In genomic region chr3:10875914-10876313, GRCh38 we compare ENCODE assay signal across 18 cellular contexts. TPM values are rescaled to one million over a fixed set of nuclear protein-coding genes. Genes with fewer than 3 reads are reported as not detected.
DNase-seq lines count a peak whose midpoint lies in the region; TF ChIP-seq lines count a peak whose summit lies in the region.
"Had no signal": no experiment of that assay in that cellular context is flagged by ENCODE, and none has a peak within 500 bp of the region (broad histone marks: within the 10 kb centered on the region; RNA-seq: fewer than 3 reads in every experiment).

No MANE protein-coding gene starts in this region.

- DNase-seq in G401 (ENCODE audit: low spot score) (peak; percentile 7), NB4 (ENCODE audit: low read depth) (peak; percentile 69), NCI-H2171 (lab: John Stamatoyannopoulos, UW) (no peak), GM20000 (ENCODE audit: low spot score) (no peak)
- DNase-seq in Jurkat, Clone E6-1 (ENCODE audit: low read depth, low spot score) = peak; percentile 57
- DNase-seq in activated CD4-positive, alpha-beta T cell treated with anti-CD3 and anti-CD28 coated beads for 1 hour = no peak
- DNase-seq: CD4-positive, alpha-beta T cell; CD8-positive, alpha-beta memory T cell; DMS 273 treated with DMSO at 0.1 percent for 48 hours; DMS79; EL; GM23248; H7; HCEC 1CT had no signal

- no peak for TF ChIP-seq POLR2A in NB4 (IDR thresholded peaks at IDR 0.05; ENCODE audit: extremely low read depth, insufficient read length)

- no peak overlapping the region for H3K4me3 ChIP-seq in Jurkat, Clone E6-1 (ENCODE audit: low read length)
- H3K4me3 ChIP-seq in NB4 (ENCODE audit: low read depth, low read length) = no peak overlapping the region
- H3K4me3 ChIP-seq: GM23248 had no signal

- TF ChIP-seq CTCF in NB4 (IDR thresholded peaks at IDR 0.05; ENCODE audit: low read depth, low read length) (no peak), GM20000 (IDR thresholded peaks at IDR 0.05; ENCODE audit: extremely low read depth, missing control alignments) (no peak)

- in situ Hi-C loops in G401 (cut with HindIII; ENCODE audit: low sequenced_read_pairs) = no loop called here

RNA-seq across cellular contexts. Expression of gene SLC6A11, which starts 59.9 kb away (rescaled TPM):
- not detected in 2 replicates for total RNA-seq in G401 (2014; rRNA removed; shearing (Covaris generic))
- polyA plus RNA-seq in Jurkat, Clone E6-1 (2012; ENCODE audit: insufficient read depth, insufficient read length) = not detected
- total RNA-seq: A172; A673; CD4-positive, alpha-beta T cell; CD8-positive, alpha-beta memory T cell; GM23248 had no signal
- polyA plus RNA-seq: BJ; CD14-positive monocyte; CD8-positive, alpha-beta memory T cell; GM23248 had no signal

Comparison
In these comparisons a context has a peak if more than half of its experiments do, and no peak if none do; other contexts are left out.
1. DNase-seq: peak in G401 (single experiment), Jurkat, Clone E6-1 (single experiment) and NB4 (single experiment); none in NCI-H2171 (single experiment), GM20000 (single experiment) and activated CD4-positive, alpha-beta T cell treated with anti-CD3 and anti-CD28 coated beads for 1 hour (single experiment).